In genomic region chrX:52995135-52995973, GRCh38 we compare ENCODE assay signal across 1 cellular context.
A peak's percentile ranks its signal among the peaks of the same experiment; 100 is the strongest.
TF ChIP-seq lines count a peak whose summit lies in the region.

No MANE protein-coding gene starts in this region.

TF ChIP-seq in HepG2, 621 proteins besides CTCF, POLR2A, EP300 and RAD21 (continued from another document):
- TF ChIP-seq NFKBIZ (CRISPR knock-in tag; IDR thresholded peaks at IDR 0.05) (no peak), ZBTB42 (CRISPR knock-in tag; IDR thresholded peaks at IDR 0.05) (no peak), SP2 (CRISPR knock-in tag; IDR thresholded peaks at IDR 0.05) (peak; percentile 91), ZNF687 (CRISPR knock-in tag; IDR thresholded peaks at IDR 0.05) (peak; percentile 66), ZSCAN30 (CRISPR knock-in tag; IDR thresholded peaks at IDR 0.05) (no peak), ZNF274 (CRISPR knock-in tag; IDR thresholded peaks at IDR 0.05) (no peak), KAT7 (CRISPR knock-in tag; IDR thresholded peaks at IDR 0.05; ENCODE audit: borderline replicate concordance) (no peak; the same call in 1 of the 2 replicates), PLSCR1 (CRISPR knock-in tag; IDR thresholded peaks at IDR 0.05; ENCODE audit: borderline replicate concordance) (no peak), ARNT (IDR thresholded peaks at IDR 0.05) (no peak), AKAP8 (CRISPR knock-in tag; IDR thresholded peaks at IDR 0.05) (no peak), NCOA2 (CRISPR knock-in tag; IDR thresholded peaks at IDR 0.05) (no peak), ZEB1 (IDR thresholded peaks at IDR 0.05; ENCODE audit: insufficient replicate concordance, low read depth) (no peak), ISX (CRISPR knock-in tag; conservative IDR thresholded peaks at IDR 0.05) (no peak), SRSF1 (optimal IDR thresholded peaks at IDR 0.05; ENCODE audit: low read depth, low read length) (no peak), RFXAP (CRISPR knock-in tag; IDR thresholded peaks at IDR 0.05; ENCODE audit: borderline replicate concordance) (no peak), ZNF710 (CRISPR knock-in tag; IDR thresholded peaks at IDR 0.05; ENCODE audit: borderline replicate concordance) (no peak), RBFOX2 (IDR thresholded peaks at IDR 0.05; ENCODE audit: low read depth, low read length) (no peak), ARID3A (IDR thresholded peaks at IDR 0.05; ENCODE audit: low read depth, low read length) (no peak), ZNF382 (CRISPR knock-in tag; IDR thresholded peaks at IDR 0.05; ENCODE audit: borderline replicate concordance) (no peak), BORCS8-MEF2B (CRISPR knock-in tag; IDR thresholded peaks at IDR 0.05) (no peak), ZFY (CRISPR knock-in tag; IDR thresholded peaks at IDR 0.05) (peak; percentile 73), ZNF652 (CRISPR knock-in tag; IDR thresholded peaks at IDR 0.05; ENCODE audit: borderline replicate concordance, low read depth) (no peak), ZNF703 (CRISPR knock-in tag; IDR thresholded peaks at IDR 0.05; ENCODE audit: borderline replicate concordance) (no peak), ZC3H4 (CRISPR knock-in tag; IDR thresholded peaks at IDR 0.05; ENCODE audit: borderline replicate concordance) (no peak), HMGA1 (CRISPR knock-in tag; conservative IDR thresholded peaks at IDR 0.05) (no peak), ZFP90 (CRISPR knock-in tag; IDR thresholded peaks at IDR 0.05; ENCODE audit: borderline replicate concordance) (no peak), HNF4G (IDR thresholded peaks at IDR 0.05; ENCODE audit: borderline replicate concordance, low read depth, low read length) (no peak), HNF4G (CRISPR knock-in tag; IDR thresholded peaks at IDR 0.05; ENCODE audit: borderline replicate concordance, low read depth) (no peak), DNMT3B (CRISPR knock-in tag; conservative IDR thresholded peaks at IDR 0.05) (no peak), ZNF605 (CRISPR knock-in tag; IDR thresholded peaks at IDR 0.05) (peak; percentile 46; the same call in 1 of the 2 replicates), HDAC1 (CRISPR knock-in tag; IDR thresholded peaks at IDR 0.05) (peak; percentile 42; the same call in 1 of the 2 replicates), HMG20A (CRISPR knock-in tag; IDR thresholded peaks at IDR 0.05; ENCODE audit: borderline replicate concordance) (no peak), ZNF484 (CRISPR knock-in tag; IDR thresholded peaks at IDR 0.05; ENCODE audit: borderline replicate concordance, low read depth) (no peak), AGO2 (optimal IDR thresholded peaks at IDR 0.05; ENCODE audit: low read depth, low read length) (no peak), ERF (CRISPR knock-in tag; IDR thresholded peaks at IDR 0.05) (peak; percentile 15; the same call in 1 of the 2 replicates), HNRNPK (IDR thresholded peaks at IDR 0.05; ENCODE audit: low read depth, low read length, poor library complexity, severe bottlenecking) (no peak), RFX5 (IDR thresholded peaks at IDR 0.05; ENCODE audit: low read depth, low read length) (no peak)
- TF ChIP-seq, protein P1, sequence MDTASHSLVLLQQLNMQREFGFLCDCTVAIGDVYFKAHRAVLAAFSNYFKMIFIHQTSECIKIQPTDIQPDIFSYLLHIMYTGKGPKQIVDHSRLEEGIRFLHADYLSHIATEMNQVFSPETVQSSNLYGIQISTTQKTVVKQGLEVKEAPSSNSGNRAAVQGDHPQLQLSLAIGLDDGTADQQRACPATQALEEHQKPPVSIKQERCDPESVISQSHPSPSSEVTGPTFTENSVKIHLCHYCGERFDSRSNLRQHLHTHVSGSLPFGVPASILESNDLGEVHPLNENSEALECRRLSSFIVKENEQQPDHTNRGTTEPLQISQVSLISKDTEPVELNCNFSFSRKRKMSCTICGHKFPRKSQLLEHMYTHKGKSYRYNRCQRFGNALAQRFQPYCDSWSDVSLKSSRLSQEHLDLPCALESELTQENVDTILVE (CRISPR knock-in tag; IDR thresholded peaks at IDR 0.05) = no peak
- TF ChIP-seq, protein P2, sequence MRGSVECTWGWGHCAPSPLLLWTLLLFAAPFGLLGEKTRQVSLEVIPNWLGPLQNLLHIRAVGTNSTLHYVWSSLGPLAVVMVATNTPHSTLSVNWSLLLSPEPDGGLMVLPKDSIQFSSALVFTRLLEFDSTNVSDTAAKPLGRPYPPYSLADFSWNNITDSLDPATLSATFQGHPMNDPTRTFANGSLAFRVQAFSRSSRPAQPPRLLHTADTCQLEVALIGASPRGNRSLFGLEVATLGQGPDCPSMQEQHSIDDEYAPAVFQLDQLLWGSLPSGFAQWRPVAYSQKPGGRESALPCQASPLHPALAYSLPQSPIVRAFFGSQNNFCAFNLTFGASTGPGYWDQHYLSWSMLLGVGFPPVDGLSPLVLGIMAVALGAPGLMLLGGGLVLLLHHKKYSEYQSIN (CRISPR knock-in tag; IDR thresholded peaks at IDR 0.05; ENCODE audit: borderline replicate concordance) = no peak
- TF ChIP-seq, protein P3, sequence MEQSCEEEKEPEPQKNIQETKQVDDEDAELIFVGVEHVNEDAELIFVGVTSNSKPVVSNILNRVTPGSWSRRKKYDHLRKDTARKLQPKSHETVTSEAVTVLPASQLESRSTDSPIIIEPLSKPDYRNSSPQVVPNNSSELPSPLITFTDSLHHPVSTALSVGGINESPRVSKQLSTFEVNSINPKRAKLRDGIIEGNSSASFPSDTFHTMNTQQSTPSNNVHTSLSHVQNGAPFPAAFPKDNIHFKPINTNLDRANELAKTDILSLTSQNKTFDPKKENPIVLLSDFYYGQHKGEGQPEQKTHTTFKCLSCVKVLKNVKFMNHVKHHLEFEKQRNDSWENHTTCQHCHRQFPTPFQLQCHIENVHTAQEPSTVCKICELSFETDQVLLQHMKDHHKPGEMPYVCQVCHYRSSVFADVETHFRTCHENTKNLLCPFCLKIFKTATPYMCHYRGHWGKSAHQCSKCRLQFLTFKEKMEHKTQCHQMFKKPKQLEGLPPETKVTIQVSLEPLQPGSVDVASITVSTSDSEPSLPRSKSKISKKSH (CRISPR knock-in tag; IDR thresholded peaks at IDR 0.05; ENCODE audit: borderline replicate concordance) = no peak
- TF ChIP-seq, protein P4, sequence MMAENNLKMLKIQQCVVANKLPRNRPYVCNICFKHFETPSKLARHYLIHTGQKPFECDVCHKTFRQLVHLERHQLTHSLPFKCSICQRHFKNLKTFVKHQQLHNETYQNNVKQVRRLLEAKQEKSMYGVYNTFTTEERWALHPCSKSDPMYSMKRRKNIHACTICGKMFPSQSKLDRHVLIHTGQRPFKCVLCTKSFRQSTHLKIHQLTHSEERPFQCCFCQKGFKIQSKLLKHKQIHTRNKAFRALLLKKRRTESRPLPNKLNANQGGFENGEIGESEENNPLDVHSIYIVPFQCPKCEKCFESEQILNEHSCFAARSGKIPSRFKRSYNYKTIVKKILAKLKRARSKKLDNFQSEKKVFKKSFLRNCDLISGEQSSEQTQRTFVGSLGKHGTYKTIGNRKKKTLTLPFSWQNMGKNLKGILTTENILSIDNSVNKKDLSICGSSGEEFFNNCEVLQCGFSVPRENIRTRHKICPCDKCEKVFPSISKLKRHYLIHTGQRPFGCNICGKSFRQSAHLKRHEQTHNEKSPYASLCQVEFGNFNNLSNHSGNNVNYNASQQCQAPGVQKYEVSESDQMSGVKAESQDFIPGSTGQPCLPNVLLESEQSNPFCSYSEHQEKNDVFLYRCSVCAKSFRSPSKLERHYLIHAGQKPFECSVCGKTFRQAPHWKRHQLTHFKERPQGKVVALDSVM (CRISPR knock-in tag; IDR thresholded peaks at IDR 0.05) = 0 out of 2 replicates have a peak, but pooled peaks have one; percentile 6
- TF ChIP-seq, protein P5, sequence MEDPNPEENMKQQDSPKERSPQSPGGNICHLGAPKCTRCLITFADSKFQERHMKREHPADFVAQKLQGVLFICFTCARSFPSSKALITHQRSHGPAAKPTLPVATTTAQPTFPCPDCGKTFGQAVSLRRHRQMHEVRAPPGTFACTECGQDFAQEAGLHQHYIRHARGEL (CRISPR knock-in tag; IDR thresholded peaks at IDR 0.05) = no peak
